In the genomic region with DNA sequence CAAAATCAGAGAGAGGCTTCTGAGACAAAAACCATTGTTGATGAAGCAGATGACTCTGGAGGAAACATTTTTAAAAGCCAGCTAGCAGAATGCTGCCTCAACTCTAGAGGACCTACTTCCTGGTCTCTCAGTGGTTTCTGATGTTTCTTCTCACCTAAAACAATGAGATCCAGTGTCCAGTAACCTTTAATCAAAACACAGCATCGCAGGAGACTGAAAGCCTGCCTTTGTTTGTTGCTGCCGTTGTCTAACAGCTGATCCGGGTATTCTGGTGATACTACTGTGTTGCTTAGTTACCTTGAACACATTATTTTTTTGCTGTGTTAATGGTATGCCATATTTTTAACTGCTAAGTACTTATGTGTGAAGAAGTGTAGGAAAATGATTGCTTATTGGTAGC, we compare ENCODE assay signal across 21 cellular contexts.
DNase-seq lines count a peak whose midpoint lies in the region; ATAC-seq and TF ChIP-seq lines count a peak whose summit lies in the region.
"Had no signal": no experiment of that assay in that cellular context is flagged by ENCODE, and none has a peak within 500 bp of the region (broad histone marks: within the 10 kb centered on the region; RNA-seq: fewer than 3 reads in every experiment).

No MANE protein-coding gene starts in this region.

- no peak overlapping the region for H3K4me3 ChIP-seq in vagina
- H3K4me3 ChIP-seq: heart right ventricle, SJCRH30, testis had no signal

- no peak for TF ChIP-seq CTCF in vagina (IDR thresholded peaks at IDR 0.05)

- ATAC-seq in HG02623 (IDR thresholded peaks at IDR 0.05; ENCODE audit: unreplicated experiment) = no peak

- intact Hi-C loops in vagina (cut with DNase I) = no loop called here

- peak; percentile 39 for DNase-seq in Ammon's horn (ENCODE audit: low spot score)
- DNase-seq in DMS153 (lab: John Stamatoyannopoulos, UW) = peak; percentile 89
- peak; percentile 32 for DNase-seq in NCI-H748 treated with DMSO at 0.1 percent for 48 hours (lab: John Stamatoyannopoulos, UW)
- DNase-seq in globus pallidus (ENCODE audit: low spot score) = peak; percentile 42
- no peak for DNase-seq in GM03348 (ENCODE audit: low spot score)
- no peak for DNase-seq in vagina (ENCODE audit: extremely low spot score in 2 of 2)
- DNase-seq: activated CD4-positive, alpha-beta T cell treated with anti-CD3 and anti-CD28 coated beads for 4 hours; activated CD8-positive, alpha-beta memory T cell treated with anti-CD3 and anti-CD28 coated beads, Interleukin-2, amount 50 U/mL, for 48 hours; activated naive CD4-positive, alpha-beta T cell; AML-193; aorta; cortex of kidney; H9; heart right ventricle; NCI-H2171; stimulated activated CD4-positive, alpha-beta T cell treated with anti-CD3 and anti-CD28 coated beads, Interleukin-4, amount 100 ng/mL, for 1 hour; stimulated activated CD8-positive, alpha-beta memory T cell treated with anti-CD3 and anti-CD28 coated beads, Interleukin-4, amount 100 ng/mL, for 48 hours; T1000; testis had no signal

- H3K27ac ChIP-seq in vagina = no peak overlapping the region
- H3K27ac ChIP-seq: heart right ventricle, SJCRH30, testis had no signal

- no peaks in the 10 kb centered on the region for H3K27me3 ChIP-seq in vagina
- H3K27me3 ChIP-seq: heart right ventricle, SJCRH30, testis had no signal

- H3K36me3 ChIP-seq in vagina = no peaks in the 10 kb centered on the region
- H3K36me3 ChIP-seq: heart right ventricle, SJCRH30 had no signal

- H3K4me1 ChIP-seq in vagina = no peaks in the 10 kb centered on the region
- H3K4me1 ChIP-seq: SJCRH30 had no signal

- TF ChIP-seq POLR2A in vagina (IDR thresholded peaks at IDR 0.05) = no peak

- H3K9me3 ChIP-seq in vagina = no peaks in the 10 kb centered on the region
- H3K9me3 ChIP-seq: heart right ventricle, SJCRH30, testis had no signal

Comparison
In these comparisons a context has a peak if more than half of its experiments do, and no peak if none do; other contexts are left out.
1. DNase-seq: peak in Ammon's horn (single experiment), DMS153 (single experiment), NCI-H748 treated with DMSO at 0.1 percent for 48 hours (single experiment) and globus pallidus (single experiment); none in GM03348 (single experiment) and vagina (0 of 2).